Comparison of ENCODE assay signal across 1 cellular context in the genomic region with DNA sequence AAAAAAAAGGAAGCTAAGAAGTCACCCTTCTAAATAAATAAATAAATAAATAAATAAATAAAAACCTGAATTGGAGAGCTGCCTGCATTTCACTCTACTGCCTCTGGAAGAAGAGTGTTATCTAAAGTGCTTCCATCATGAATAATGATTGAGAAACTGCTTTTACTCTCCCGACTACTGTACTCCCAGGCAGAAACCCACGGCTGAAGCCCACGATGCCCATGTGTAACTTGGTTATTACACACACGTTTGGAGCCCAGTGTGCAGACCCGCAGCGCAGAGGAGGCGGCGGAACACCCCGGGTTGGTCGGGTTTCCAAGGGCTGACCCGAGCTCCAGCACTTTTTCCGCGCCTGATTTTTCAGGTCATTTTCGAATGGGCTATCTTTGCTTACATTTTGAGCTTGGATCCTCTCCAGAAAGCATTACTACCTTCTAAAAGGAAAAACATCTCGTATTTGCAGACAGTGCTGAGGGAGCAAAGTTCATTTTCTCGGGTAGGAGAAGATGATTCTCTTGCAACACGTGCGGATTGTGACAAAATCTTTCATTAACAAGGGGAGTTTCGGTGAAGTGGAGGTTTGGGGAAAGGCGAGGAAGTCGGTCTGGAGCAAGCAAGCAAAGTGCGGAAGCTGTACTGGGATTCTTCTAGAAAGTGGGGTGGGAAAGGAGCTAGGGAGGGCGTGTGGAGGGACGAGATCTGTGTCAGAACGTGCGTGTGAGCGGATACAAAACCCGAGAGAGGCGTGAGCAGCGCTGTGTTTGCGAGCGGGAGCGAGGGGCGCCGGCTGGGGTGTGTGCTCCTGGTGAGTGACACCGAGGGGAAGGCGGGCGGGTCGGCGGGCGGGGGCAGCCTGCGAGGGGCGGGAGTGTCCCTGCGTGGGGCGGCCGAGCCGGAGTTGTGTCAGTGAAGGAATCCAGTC.
TF ChIP-seq lines count a peak whose summit lies in the region.

A gene with protein sequence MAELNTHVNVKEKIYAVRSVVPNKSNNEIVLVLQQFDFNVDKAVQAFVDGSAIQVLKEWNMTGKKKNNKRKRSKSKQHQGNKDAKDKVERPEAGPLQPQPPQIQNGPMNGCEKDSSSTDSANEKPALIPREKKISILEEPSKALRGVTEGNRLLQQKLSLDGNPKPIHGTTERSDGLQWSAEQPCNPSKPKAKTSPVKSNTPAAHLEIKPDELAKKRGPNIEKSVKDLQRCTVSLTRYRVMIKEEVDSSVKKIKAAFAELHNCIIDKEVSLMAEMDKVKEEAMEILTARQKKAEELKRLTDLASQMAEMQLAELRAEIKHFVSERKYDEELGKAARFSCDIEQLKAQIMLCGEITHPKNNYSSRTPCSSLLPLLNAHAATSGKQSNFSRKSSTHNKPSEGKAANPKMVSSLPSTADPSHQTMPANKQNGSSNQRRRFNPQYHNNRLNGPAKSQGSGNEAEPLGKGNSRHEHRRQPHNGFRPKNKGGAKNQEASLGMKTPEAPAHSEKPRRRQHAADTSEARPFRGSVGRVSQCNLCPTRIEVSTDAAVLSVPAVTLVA (plus strand): TSS at position 897 of the 922 bp plus-strand sequence. CDS start 82,552 bp downstream, outside the sequence.

TF ChIP-seq in HepG2, 621 proteins besides CTCF, POLR2A, EP300 and RAD21 (continued from another document and continues in another):
- peak; percentile 95 for TF ChIP-seq SAP130 (CRISPR knock-in tag; IDR thresholded peaks at IDR 0.05; ENCODE audit: low read depth)
- peak; percentile 90 for TF ChIP-seq TAF15 (IDR thresholded peaks at IDR 0.05; ENCODE audit: low read depth, low read length, poor library complexity, severe bottlenecking)
- TF ChIP-seq, protein P1, sequence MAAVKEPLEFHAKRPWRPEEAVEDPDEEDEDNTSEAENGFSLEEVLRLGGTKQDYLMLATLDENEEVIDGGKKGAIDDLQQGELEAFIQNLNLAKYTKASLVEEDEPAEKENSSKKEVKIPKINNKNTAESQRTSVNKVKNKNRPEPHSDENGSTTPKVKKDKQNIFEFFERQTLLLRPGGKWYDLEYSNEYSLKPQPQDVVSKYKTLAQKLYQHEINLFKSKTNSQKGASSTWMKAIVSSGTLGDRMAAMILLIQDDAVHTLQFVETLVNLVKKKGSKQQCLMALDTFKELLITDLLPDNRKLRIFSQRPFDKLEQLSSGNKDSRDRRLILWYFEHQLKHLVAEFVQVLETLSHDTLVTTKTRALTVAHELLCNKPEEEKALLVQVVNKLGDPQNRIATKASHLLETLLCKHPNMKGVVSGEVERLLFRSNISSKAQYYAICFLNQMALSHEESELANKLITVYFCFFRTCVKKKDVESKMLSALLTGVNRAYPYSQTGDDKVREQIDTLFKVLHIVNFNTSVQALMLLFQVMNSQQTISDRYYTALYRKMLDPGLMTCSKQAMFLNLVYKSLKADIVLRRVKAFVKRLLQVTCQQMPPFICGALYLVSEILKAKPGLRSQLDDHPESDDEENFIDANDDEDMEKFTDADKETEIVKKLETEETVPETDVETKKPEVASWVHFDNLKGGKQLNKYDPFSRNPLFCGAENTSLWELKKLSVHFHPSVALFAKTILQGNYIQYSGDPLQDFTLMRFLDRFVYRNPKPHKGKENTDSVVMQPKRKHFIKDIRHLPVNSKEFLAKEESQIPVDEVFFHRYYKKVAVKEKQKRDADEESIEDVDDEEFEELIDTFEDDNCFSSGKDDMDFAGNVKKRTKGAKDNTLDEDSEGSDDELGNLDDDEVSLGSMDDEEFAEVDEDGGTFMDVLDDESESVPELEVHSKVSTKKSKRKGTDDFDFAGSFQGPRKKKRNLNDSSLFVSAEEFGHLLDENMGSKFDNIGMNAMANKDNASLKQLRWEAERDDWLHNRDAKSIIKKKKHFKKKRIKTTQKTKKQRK (IDR thresholded peaks at IDR 0.05; ENCODE audit: low read length) = no peak
- TF ChIP-seq, protein P2, sequence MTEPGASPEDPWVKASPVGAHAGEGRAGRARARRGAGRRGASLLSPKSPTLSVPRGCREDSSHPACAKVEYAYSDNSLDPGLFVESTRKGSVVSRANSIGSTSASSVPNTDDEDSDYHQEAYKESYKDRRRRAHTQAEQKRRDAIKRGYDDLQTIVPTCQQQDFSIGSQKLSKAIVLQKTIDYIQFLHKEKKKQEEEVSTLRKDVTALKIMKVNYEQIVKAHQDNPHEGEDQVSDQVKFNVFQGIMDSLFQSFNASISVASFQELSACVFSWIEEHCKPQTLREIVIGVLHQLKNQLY (CRISPR knock-in tag; IDR thresholded peaks at IDR 0.05) = peak; percentile 83; the same call in 1 of the 2 replicates
- TF ChIP-seq RELA (CRISPR knock-in tag; IDR thresholded peaks at IDR 0.05) = no peak
- no peak for TF ChIP-seq ZNF101 (CRISPR knock-in tag; IDR thresholded peaks at IDR 0.05; ENCODE audit: borderline replicate concordance, low read depth)
- no peak for TF ChIP-seq AGO2 (optimal IDR thresholded peaks at IDR 0.05; ENCODE audit: low read depth, low read length)
- peak; percentile 40; the same call in 1 of the 2 replicates for TF ChIP-seq ETV5 (CRISPR knock-in tag; IDR thresholded peaks at IDR 0.05; ENCODE audit: borderline replicate concordance)
- TF ChIP-seq ZNF451 (CRISPR knock-in tag; IDR thresholded peaks at IDR 0.05) = no peak
- TF ChIP-seq, protein P3, sequence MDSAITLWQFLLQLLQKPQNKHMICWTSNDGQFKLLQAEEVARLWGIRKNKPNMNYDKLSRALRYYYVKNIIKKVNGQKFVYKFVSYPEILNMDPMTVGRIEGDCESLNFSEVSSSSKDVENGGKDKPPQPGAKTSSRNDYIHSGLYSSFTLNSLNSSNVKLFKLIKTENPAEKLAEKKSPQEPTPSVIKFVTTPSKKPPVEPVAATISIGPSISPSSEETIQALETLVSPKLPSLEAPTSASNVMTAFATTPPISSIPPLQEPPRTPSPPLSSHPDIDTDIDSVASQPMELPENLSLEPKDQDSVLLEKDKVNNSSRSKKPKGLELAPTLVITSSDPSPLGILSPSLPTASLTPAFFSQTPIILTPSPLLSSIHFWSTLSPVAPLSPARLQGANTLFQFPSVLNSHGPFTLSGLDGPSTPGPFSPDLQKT (CRISPR knock-in tag; IDR thresholded peaks at IDR 0.05; ENCODE audit: borderline replicate concordance) = no peak
- TF ChIP-seq, protein P4, sequence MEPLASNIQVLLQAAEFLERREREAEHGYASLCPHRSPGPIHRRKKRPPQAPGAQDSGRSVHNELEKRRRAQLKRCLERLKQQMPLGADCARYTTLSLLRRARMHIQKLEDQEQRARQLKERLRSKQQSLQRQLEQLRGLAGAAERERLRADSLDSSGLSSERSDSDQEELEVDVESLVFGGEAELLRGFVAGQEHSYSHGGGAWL (CRISPR knock-in tag; IDR thresholded peaks at IDR 0.05) = peak; percentile 56; the same call in 1 of the 2 replicates
- no peak for TF ChIP-seq ATF1 (CRISPR knock-in tag; IDR thresholded peaks at IDR 0.05)
- no peak for TF ChIP-seq HMG20B (CRISPR knock-in tag; conservative IDR thresholded peaks at IDR 0.05)
- TF ChIP-seq, protein P5, sequence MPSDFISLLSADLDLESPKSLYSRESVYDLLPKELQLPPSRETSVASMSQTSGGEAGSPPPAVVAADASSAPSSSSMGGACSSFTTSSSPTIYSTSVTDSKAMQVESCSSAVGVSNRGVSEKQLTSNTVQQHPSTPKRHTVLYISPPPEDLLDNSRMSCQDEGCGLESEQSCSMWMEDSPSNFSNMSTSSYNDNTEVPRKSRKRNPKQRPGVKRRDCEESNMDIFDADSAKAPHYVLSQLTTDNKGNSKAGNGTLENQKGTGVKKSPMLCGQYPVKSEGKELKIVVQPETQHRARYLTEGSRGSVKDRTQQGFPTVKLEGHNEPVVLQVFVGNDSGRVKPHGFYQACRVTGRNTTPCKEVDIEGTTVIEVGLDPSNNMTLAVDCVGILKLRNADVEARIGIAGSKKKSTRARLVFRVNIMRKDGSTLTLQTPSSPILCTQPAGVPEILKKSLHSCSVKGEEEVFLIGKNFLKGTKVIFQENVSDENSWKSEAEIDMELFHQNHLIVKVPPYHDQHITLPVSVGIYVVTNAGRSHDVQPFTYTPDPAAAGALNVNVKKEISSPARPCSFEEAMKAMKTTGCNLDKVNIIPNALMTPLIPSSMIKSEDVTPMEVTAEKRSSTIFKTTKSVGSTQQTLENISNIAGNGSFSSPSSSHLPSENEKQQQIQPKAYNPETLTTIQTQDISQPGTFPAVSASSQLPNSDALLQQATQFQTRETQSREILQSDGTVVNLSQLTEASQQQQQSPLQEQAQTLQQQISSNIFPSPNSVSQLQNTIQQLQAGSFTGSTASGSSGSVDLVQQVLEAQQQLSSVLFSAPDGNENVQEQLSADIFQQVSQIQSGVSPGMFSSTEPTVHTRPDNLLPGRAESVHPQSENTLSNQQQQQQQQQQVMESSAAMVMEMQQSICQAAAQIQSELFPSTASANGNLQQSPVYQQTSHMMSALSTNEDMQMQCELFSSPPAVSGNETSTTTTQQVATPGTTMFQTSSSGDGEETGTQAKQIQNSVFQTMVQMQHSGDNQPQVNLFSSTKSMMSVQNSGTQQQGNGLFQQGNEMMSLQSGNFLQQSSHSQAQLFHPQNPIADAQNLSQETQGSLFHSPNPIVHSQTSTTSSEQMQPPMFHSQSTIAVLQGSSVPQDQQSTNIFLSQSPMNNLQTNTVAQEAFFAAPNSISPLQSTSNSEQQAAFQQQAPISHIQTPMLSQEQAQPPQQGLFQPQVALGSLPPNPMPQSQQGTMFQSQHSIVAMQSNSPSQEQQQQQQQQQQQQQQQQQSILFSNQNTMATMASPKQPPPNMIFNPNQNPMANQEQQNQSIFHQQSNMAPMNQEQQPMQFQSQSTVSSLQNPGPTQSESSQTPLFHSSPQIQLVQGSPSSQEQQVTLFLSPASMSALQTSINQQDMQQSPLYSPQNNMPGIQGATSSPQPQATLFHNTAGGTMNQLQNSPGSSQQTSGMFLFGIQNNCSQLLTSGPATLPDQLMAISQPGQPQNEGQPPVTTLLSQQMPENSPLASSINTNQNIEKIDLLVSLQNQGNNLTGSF (CRISPR knock-in tag; IDR thresholded peaks at IDR 0.05) = no peak; the same call in 1 of the 2 replicates
- TF ChIP-seq NFYC (CRISPR knock-in tag; IDR thresholded peaks at IDR 0.05) = no peak
- TF ChIP-seq, protein P6, sequence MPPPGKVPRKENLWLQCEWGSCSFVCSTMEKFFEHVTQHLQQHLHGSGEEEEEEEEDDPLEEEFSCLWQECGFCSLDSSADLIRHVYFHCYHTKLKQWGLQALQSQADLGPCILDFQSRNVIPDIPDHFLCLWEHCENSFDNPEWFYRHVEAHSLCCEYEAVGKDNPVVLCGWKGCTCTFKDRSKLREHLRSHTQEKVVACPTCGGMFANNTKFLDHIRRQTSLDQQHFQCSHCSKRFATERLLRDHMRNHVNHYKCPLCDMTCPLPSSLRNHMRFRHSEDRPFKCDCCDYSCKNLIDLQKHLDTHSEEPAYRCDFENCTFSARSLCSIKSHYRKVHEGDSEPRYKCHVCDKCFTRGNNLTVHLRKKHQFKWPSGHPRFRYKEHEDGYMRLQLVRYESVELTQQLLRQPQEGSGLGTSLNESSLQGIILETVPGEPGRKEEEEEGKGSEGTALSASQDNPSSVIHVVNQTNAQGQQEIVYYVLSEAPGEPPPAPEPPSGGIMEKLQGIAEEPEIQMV (CRISPR knock-in tag; IDR thresholded peaks at IDR 0.05; ENCODE audit: low read depth) = 0 out of 2 replicates have a peak, but pooled peaks have one; percentile 49
- TF ChIP-seq GLI4 (CRISPR knock-in tag; IDR thresholded peaks at IDR 0.05; ENCODE audit: borderline replicate concordance) = no peak; the same call in 1 of the 2 replicates
- 0 out of 2 replicates have a peak, but pooled peaks have one; percentile 44 for TF ChIP-seq ZNF7 (CRISPR knock-in tag; IDR thresholded peaks at IDR 0.05)
- TF ChIP-seq ELF4 (CRISPR knock-in tag; IDR thresholded peaks at IDR 0.05; ENCODE audit: borderline replicate concordance) = 0 out of 2 replicates have a peak, but pooled peaks have one; percentile 37
- TF ChIP-seq ZNF644 (CRISPR knock-in tag; IDR thresholded peaks at IDR 0.05; ENCODE audit: low read depth) = no peak; the same call in 1 of the 2 replicates
- TF ChIP-seq NCOR1 (IDR thresholded peaks at IDR 0.05; ENCODE audit: borderline replicate concordance, low read length) = peak; percentile 88
- no peak for TF ChIP-seq ZKSCAN5 (CRISPR knock-in tag; IDR thresholded peaks at IDR 0.05)
- no peak; the same call in 1 of the 2 replicates for TF ChIP-seq ZNF232 (CRISPR knock-in tag; IDR thresholded peaks at IDR 0.05; ENCODE audit: borderline replicate concordance)
- no peak for TF ChIP-seq RFX3 (CRISPR knock-in tag; IDR thresholded peaks at IDR 0.05)
- no peak for TF ChIP-seq ZNF724P (CRISPR knock-in tag; IDR thresholded peaks at IDR 0.05; ENCODE audit: borderline replicate concordance)
- TF ChIP-seq MTA3 (CRISPR knock-in tag; IDR thresholded peaks at IDR 0.05) = no peak
- TF ChIP-seq ZMAT3 (CRISPR knock-in tag; conservative IDR thresholded peaks at IDR 0.05) = no peak
- no peak for TF ChIP-seq HCFC1 (IDR thresholded peaks at IDR 0.05; ENCODE audit: low read depth, low read length)
- TF ChIP-seq, protein P7, sequence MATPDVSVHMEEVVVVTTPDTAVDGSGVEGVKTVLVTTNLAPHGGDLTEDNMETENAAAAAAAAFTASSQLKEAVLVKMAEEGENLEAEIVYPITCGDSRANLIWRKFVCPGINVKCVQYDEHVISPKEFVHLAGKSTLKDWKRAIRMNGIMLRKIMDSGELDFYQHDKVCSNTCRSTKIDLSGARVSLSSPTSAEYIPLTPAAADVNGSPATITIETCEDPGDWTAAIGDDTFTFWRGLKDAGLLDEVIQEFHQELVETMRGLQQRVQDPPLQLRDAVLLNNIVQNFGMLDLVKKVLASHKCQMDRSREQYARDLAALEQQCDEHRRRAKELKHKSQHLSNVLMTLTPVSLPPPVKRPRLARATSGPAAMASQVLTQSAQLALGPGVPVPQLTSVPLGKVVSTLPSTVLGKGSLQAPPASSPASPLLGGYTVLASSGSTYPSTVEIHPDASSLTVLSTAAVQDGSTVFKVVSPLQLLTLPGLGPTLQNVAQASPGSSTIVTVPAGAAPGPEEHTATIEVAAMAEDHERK (CRISPR knock-in tag; IDR thresholded peaks at IDR 0.05; ENCODE audit: low read depth) = no peak
- TF ChIP-seq KAT8 (CRISPR knock-in tag; IDR thresholded peaks at IDR 0.05) = peak; percentile 74
- peak; percentile 76 for TF ChIP-seq ZNF552 (CRISPR knock-in tag; IDR thresholded peaks at IDR 0.05; ENCODE audit: borderline replicate concordance)
- no peak for TF ChIP-seq ZNF660 (CRISPR knock-in tag; IDR thresholded peaks at IDR 0.05; ENCODE audit: borderline replicate concordance, low read depth)
- TF ChIP-seq EEA1 (CRISPR knock-in tag; IDR thresholded peaks at IDR 0.05; ENCODE audit: borderline replicate concordance) = 0 out of 2 replicates have a peak, but pooled peaks have one; percentile 54
- no peak for TF ChIP-seq ZNF326 (CRISPR knock-in tag; IDR thresholded peaks at IDR 0.05; ENCODE audit: borderline replicate concordance)
- peak; percentile 48; the same call in 1 of the 2 replicates for TF ChIP-seq NR2C2 (CRISPR knock-in tag; IDR thresholded peaks at IDR 0.05; ENCODE audit: borderline replicate concordance)
- no peak; the same call in 1 of the 2 replicates for TF ChIP-seq ZNF761 (CRISPR knock-in tag; conservative IDR thresholded peaks at IDR 0.05)
- peak; percentile 86 for TF ChIP-seq SALL1 (CRISPR knock-in tag; IDR thresholded peaks at IDR 0.05)
- TF ChIP-seq ZBTB1 (CRISPR knock-in tag; IDR thresholded peaks at IDR 0.05; ENCODE audit: borderline replicate concordance) = no peak; the same call in 1 of the 2 replicates
- TF ChIP-seq ZNF782 (CRISPR knock-in tag; IDR thresholded peaks at IDR 0.05; ENCODE audit: borderline replicate concordance) = no peak
- no peak; the same call in 1 of the 2 replicates for TF ChIP-seq HMG20A (CRISPR knock-in tag; IDR thresholded peaks at IDR 0.05; ENCODE audit: borderline replicate concordance)
- peak; percentile 68; the same call in 1 of the 2 replicates for TF ChIP-seq ZBTB38 (CRISPR knock-in tag; IDR thresholded peaks at IDR 0.05)
- TF ChIP-seq KLF16 (CRISPR knock-in tag; IDR thresholded peaks at IDR 0.05) = peak; percentile 40 to 83; a peak in 3 of 4 replicates
- no peak; the same call in 1 of the 2 replicates for TF ChIP-seq ZNF207 (IDR thresholded peaks at IDR 0.05; ENCODE audit: borderline replicate concordance)
- no peak for TF ChIP-seq ZC3H13 (CRISPR knock-in tag; IDR thresholded peaks at IDR 0.05)
- TF ChIP-seq KDM2A (CRISPR knock-in tag; IDR thresholded peaks at IDR 0.05; ENCODE audit: borderline replicate concordance, low read depth) = peak; percentile 86
